1 cellular context compared by ENCODE assay signal in genomic region chr1:54812801-54813478, GRCh38.
TF ChIP-seq lines count a peak whose summit lies in the region.

No MANE protein-coding gene starts in this region.

TF ChIP-seq in H1, 55 proteins besides CTCF, POLR2A, EP300 and RAD21:
- no peak for TF ChIP-seq RBBP5 (IDR thresholded peaks at IDR 0.05; ENCODE audit: borderline replicate concordance, low read depth, low read length)
- no peak for TF ChIP-seq TCF12 (IDR thresholded peaks at IDR 0.05; ENCODE audit: low read depth, low read length)
- TF ChIP-seq CBX8 (IDR thresholded peaks at IDR 0.05; ENCODE audit: borderline replicate concordance, low read depth, low read length), result no peak
- no peak for TF ChIP-seq CBX5 (IDR thresholded peaks at IDR 0.05; ENCODE audit: low read depth, low read length)
- TF ChIP-seq CHD7 (IDR thresholded peaks at IDR 0.05; ENCODE audit: insufficient replicate concordance, low read length), result no peak
- TF ChIP-seq EGR1 (IDR thresholded peaks at IDR 0.05; ENCODE audit: borderline replicate concordance, low read depth, low read length), result no peak
- TF ChIP-seq TEAD4 (IDR thresholded peaks at IDR 0.05; ENCODE audit: low read depth, low read length), result no peak
- TF ChIP-seq NRF1 (IDR thresholded peaks at IDR 0.05; ENCODE audit: low read depth, low read length), result no peak
- TF ChIP-seq HDAC6 (IDR thresholded peaks at IDR 0.05; ENCODE audit: low read depth, low read length), result no peak
- no peak for TF ChIP-seq SP4 (IDR thresholded peaks at IDR 0.05; ENCODE audit: low read length)
- no peak for TF ChIP-seq MAFK (IDR thresholded peaks at IDR 0.05; ENCODE audit: low read depth, low read length)
TF ChIP-seq in H1: peak in this region for 0.
